21 cellular contexts compared by ENCODE assay signal in genomic region chr5:72252008-72252407, GRCh38.
"Had no signal": no experiment of that assay in that cellular context is flagged by ENCODE, and none has a peak within 500 bp of the region (broad histone marks: within the 10 kb centered on the region; RNA-seq: fewer than 3 reads in every experiment).

No MANE protein-coding gene starts in this region.

- H3K9me3 ChIP-seq: esophagus squamous epithelium, mucosa of descending colon had no signal

- H3K27ac ChIP-seq: esophagus squamous epithelium, parathyroid adenoma had no signal

- H3K27me3 Mint-ChIP-seq: activated CD8-positive, alpha-beta T cell treated with anti-CD3 and anti-CD28 coated beads for 36 hours; activated naive CD8-positive, alpha-beta T cell treated with anti-CD3 and anti-CD28 coated beads for 36 hours; activated T-helper 17 cell treated with anti-CD3 and anti-CD28 coated beads, Interleukin-2, amount 50 U/mL, for 72 hours; central memory CD8-positive, alpha-beta T cell; memory B cell; naive thymus-derived CD8-positive, alpha-beta T cell had no signal

- H3K4me3 ChIP-seq: esophagus squamous epithelium, mucosa of descending colon had no signal

- H3K27ac Mint-ChIP-seq: activated CD8-positive, alpha-beta T cell treated with anti-CD3 and anti-CD28 coated beads for 36 hours; activated naive CD8-positive, alpha-beta T cell treated with anti-CD3 and anti-CD28 coated beads for 36 hours; activated T-helper 17 cell treated with anti-CD3 and anti-CD28 coated beads, Interleukin-2, amount 50 U/mL, for 72 hours; memory B cell; T-helper 2 cell treated with Interferon-gamma antibody and Interleukin-4, amounts not matched to agents 5 μg/mL and 100 μg/mL, for 36 hours had no signal

- H3K9ac ChIP-seq: parathyroid adenoma had no signal

- H3K4me3 Mint-ChIP-seq: activated CD8-positive, alpha-beta T cell treated with anti-CD3 and anti-CD28 coated beads for 36 hours; activated naive CD8-positive, alpha-beta T cell treated with anti-CD3 and anti-CD28 coated beads for 36 hours; activated T-helper 17 cell treated with anti-CD3 and anti-CD28 coated beads, Interleukin-2, amount 50 U/mL, for 72 hours; central memory CD8-positive, alpha-beta T cell; memory B cell; naive thymus-derived CD8-positive, alpha-beta T cell; T-helper 2 cell treated with Interferon-gamma antibody and Interleukin-4, amounts not matched to agents 5 μg/mL and 100 μg/mL, for 36 hours had no signal

- DNase-seq: activated CD4-positive, alpha-beta T cell treated with anti-CD3 and anti-CD28 coated beads for 48 hours; activated CD4-positive, CD25-positive, alpha-beta regulatory T cell; activated CD8-positive, alpha-beta T cell treated with anti-CD3 and anti-CD28 coated beads for 36 hours; activated naive CD4-positive, alpha-beta T cell; activated naive CD8-positive, alpha-beta T cell treated with anti-CD3 and anti-CD28 coated beads for 36 hours; activated T-cell treated with anti-CD3 and anti-CD28 coated beads, Interleukin-2, amount 50 U/mL, for 1 hour; amygdala; effector CD4-positive, alpha-beta T cell; esophagus squamous epithelium; left ventricle myocardium superior; mucosa of descending colon; naive thymus-derived CD8-positive, alpha-beta T cell; stimulated activated CD4-positive, alpha-beta T cell treated with anti-CD3 and anti-CD28 coated beads, Interleukin-2, amount 100 ng/mL, for 24 hours; stimulated activated naive CD4-positive, alpha-beta T cell treated with Interleukin-2 at 50 U/mL for 16 hours; trophoblast cell had no signal

- H3K27me3 ChIP-seq: brain microvascular endothelial cell, esophagus squamous epithelium had no signal

- H3K36me3 ChIP-seq: brain microvascular endothelial cell had no signal

- ATAC-seq: activated CD8-positive, alpha-beta T cell treated with anti-CD3 and anti-CD28 coated beads for 36 hours; activated T-helper 17 cell treated with anti-CD3 and anti-CD28 coated beads, Interleukin-2, amount 50 U/mL, for 72 hours; left ventricle myocardium superior; mucosa of descending colon; naive thymus-derived CD8-positive, alpha-beta T cell had no signal

- H3K9me3 Mint-ChIP-seq: activated CD8-positive, alpha-beta T cell treated with anti-CD3 and anti-CD28 coated beads for 36 hours; activated naive CD8-positive, alpha-beta T cell treated with anti-CD3 and anti-CD28 coated beads for 36 hours; activated T-helper 17 cell treated with anti-CD3 and anti-CD28 coated beads, Interleukin-2, amount 50 U/mL, for 72 hours; central memory CD8-positive, alpha-beta T cell; memory B cell; naive thymus-derived CD8-positive, alpha-beta T cell; T-helper 2 cell treated with Interferon-gamma antibody and Interleukin-4, amounts not matched to agents 5 μg/mL and 100 μg/mL, for 36 hours had no signal
